ENCODE assay signal across 2 cellular contexts in the genomic region with DNA sequence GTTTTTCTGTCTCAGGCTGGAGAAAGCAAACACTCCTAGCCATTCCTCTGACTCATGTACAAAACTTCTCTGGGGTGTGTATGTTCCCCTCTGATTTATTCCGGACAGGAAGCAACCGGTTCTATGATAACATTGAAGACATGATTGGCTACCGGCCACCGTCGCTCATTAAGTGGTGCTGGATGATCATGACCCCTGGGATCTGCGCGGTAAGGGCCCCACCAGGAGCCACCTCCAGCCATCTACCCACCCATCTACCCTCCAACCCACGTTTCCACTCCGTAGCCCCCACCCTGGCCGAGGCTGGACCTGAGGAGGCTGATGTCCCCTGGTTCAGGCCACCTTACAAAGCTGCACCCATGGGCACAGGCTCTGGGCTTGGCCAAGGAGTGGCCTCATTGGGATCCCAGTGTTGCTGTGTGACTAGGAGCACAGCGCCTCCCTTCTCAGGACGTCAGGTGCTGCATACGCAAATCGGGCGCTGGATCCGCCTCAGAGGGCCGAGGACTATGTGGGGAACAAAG.
TF ChIP-seq lines count a peak whose summit lies in the region.

No MANE protein-coding gene starts in this region.

TF ChIP-seq in HCT116, 20 proteins besides CTCF, POLR2A, EP300 and RAD21:
- TF ChIP-seq, protein P1, sequence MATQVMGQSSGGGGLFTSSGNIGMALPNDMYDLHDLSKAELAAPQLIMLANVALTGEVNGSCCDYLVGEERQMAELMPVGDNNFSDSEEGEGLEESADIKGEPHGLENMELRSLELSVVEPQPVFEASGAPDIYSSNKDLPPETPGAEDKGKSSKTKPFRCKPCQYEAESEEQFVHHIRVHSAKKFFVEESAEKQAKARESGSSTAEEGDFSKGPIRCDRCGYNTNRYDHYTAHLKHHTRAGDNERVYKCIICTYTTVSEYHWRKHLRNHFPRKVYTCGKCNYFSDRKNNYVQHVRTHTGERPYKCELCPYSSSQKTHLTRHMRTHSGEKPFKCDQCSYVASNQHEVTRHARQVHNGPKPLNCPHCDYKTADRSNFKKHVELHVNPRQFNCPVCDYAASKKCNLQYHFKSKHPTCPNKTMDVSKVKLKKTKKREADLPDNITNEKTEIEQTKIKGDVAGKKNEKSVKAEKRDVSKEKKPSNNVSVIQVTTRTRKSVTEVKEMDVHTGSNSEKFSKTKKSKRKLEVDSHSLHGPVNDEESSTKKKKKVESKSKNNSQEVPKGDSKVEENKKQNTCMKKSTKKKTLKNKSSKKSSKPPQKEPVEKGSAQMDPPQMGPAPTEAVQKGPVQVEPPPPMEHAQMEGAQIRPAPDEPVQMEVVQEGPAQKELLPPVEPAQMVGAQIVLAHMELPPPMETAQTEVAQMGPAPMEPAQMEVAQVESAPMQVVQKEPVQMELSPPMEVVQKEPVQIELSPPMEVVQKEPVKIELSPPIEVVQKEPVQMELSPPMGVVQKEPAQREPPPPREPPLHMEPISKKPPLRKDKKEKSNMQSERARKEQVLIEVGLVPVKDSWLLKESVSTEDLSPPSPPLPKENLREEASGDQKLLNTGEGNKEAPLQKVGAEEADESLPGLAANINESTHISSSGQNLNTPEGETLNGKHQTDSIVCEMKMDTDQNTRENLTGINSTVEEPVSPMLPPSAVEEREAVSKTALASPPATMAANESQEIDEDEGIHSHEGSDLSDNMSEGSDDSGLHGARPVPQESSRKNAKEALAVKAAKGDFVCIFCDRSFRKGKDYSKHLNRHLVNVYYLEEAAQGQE (IDR thresholded peaks at IDR 0.05; ENCODE audit: low read depth) = no peak
- TF ChIP-seq, protein P2, sequence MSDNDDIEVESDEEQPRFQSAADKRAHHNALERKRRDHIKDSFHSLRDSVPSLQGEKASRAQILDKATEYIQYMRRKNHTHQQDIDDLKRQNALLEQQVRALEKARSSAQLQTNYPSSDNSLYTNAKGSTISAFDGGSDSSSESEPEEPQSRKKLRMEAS (IDR thresholded peaks at IDR 0.05) = no peak
- TF ChIP-seq TCF7L2 (IDR thresholded peaks at IDR 0.05; ENCODE audit: borderline replicate concordance, extremely low read depth, insufficient read depth, insufficient read length) (no peak), SP1 (IDR thresholded peaks at IDR 0.05; ENCODE audit: low read depth) (no peak), ELF1 (IDR thresholded peaks at IDR 0.05; ENCODE audit: borderline replicate concordance, low read depth) (no peak), POLR2AphosphoS5 (IDR thresholded peaks at IDR 0.05; ENCODE audit: low read depth, low read length) (no peak)
- TF ChIP-seq, protein P3, sequence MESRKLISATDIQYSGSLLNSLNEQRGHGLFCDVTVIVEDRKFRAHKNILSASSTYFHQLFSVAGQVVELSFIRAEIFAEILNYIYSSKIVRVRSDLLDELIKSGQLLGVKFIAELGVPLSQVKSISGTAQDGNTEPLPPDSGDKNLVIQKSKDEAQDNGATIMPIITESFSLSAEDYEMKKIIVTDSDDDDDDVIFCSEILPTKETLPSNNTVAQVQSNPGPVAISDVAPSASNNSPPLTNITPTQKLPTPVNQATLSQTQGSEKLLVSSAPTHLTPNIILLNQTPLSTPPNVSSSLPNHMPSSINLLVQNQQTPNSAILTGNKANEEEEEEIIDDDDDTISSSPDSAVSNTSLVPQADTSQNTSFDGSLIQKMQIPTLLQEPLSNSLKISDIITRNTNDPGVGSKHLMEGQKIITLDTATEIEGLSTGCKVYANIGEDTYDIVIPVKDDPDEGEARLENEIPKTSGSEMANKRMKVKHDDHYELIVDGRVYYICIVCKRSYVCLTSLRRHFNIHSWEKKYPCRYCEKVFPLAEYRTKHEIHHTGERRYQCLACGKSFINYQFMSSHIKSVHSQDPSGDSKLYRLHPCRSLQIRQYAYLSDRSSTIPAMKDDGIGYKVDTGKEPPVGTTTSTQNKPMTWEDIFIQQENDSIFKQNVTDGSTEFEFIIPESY (IDR thresholded peaks at IDR 0.05; ENCODE audit: extremely low read depth, insufficient replicate concordance, low read length) = no peak
TF ChIP-seq in HCT116: peak in this region for 0.

TF ChIP-seq in K562, 482 proteins besides CTCF, POLR2A, EP300 and RAD21:
- TF ChIP-seq GTF2F1 (IDR thresholded peaks at IDR 0.05; ENCODE audit: low read depth, low read length) (no peak), NFXL1 (CRISPR knock-in tag; IDR thresholded peaks at IDR 0.05) (no peak), ERF (CRISPR knock-in tag; IDR thresholded peaks at IDR 0.05) (no peak), ZC3H11A (IDR thresholded peaks at IDR 0.05; ENCODE audit: low read depth, low read length) (no peak)
